In the genomic region with DNA sequence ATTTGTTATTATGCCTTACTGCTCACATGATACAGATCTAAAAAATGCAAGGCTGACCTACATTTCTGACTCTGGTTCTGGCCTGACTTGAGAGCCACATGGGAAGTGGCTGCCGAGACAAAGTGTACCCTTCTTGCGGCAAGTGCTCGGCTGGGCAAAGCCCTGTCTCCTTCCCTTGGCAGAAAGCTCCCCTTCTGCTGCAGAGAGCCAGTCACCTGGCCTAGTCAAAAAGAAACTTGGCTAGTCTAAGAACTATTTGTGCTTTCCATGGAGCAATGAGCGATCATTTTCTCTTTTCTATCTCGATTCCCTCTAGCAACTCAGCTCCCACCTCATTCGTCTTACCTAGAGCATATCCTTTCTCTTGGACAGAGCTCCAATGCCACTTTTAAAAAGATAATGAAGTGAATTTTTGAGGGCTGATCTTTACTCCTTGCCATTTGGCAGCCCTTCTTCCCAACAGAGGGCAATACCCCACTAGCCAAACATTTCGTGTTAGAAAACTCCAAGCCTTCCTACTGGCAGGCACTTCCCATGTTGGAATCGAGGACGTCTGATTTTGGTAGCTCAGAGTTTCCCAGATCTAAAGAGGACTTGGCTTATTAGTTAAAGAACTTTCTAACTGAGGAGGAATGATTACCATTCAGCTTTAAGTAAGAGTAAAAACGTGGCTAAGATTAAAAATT, we compare ENCODE assay signal across 15 cellular contexts.
DNase-seq lines count a peak whose midpoint lies in the region; ATAC-seq, FAIRE-seq and TF ChIP-seq lines count a peak whose summit lies in the region.
"Had no signal": no experiment of that assay in that cellular context is flagged by ENCODE, and none has a peak within 500 bp of the region (broad histone marks: within the 10 kb centered on the region; RNA-seq: fewer than 3 reads in every experiment).

No MANE protein-coding gene starts in this region.

- in situ Hi-C loops in HepG2 (cut with HindIII; ENCODE audit: extremely low pct_ligation_motif_present, low pct_unique_long_range_greater_than_20kb), result no loop called here

- peak overlapping the region; percentile 7 to 67 (median 15) for H3K4me3 ChIP-seq in liver (ENCODE audit: low read depth in 1 of 3, low read length in 3 of 3)
- no peak overlapping the region for H3K4me3 ChIP-seq in HepG2 (replicated peaks in 1 of 3; ENCODE audit: insufficient read depth in 1 of 3, low read depth in 2 of 3, low read length in 3 of 3)
- no peak overlapping the region for H3K4me3 ChIP-seq in fibroblast of villous mesenchyme (ENCODE audit: low read depth, low read length)

- H3K27ac ChIP-seq in liver (ENCODE audit: low read depth in 1 of 2, low read length in 2 of 2) (peak overlapping the region; percentile 81 to 89), HepG2 (ENCODE audit: extremely low read length, insufficient read depth, low read length) (no peak overlapping the region)

- H3K9ac ChIP-seq in liver (ENCODE audit: low read depth in 1 of 2, low read length in 2 of 2) (peak overlapping the region; percentile 6 to 17), HepG2 (ENCODE audit: insufficient read depth, low read depth, low read length) (no peak overlapping the region)

- CTCF ChIA-PET in HepG2 (lab: Yijun Ruan, JAX; ENCODE audit: low intra/inter-chr PET ratio, low total read pairs), result no interaction called here

- no peak overlapping the region for H3K4me2 ChIP-seq in HepG2 (ENCODE audit: low read depth, low read length)

- ATAC-seq in HepG2 (no peak), HG03039 (IDR thresholded peaks at IDR 0.05; ENCODE audit: unreplicated experiment) (no peak), HG02623 (IDR thresholded peaks at IDR 0.05; ENCODE audit: unreplicated experiment) (no peak)
- ATAC-seq: activated naive CD4-positive, alpha-beta T cell treated with anti-CD3 and anti-CD28 coated beads, Interleukin-2, amount 50 U/mL, for 72 hours; SK-N-SH treated with all-trans-retinoic acid at 6 μM for 48 hours; stimulated activated naive CD8-positive, alpha-beta T cell treated with anti-CD3 and anti-CD28 coated beads, Interleukin-15, amount 100 ng/mL, for 72 hours had no signal

- no peaks in the 10 kb centered on the region for H4K20me1 ChIP-seq in HepG2 (ENCODE audit: insufficient read depth, low read length)

- H3K9me3 ChIP-seq in liver (ENCODE audit: control insufficient read depth in 4 of 4, low read length in 3 of 4) (no peaks in the 10 kb centered on the region), HepG2 (ENCODE audit: low read length) (no peaks in the 10 kb centered on the region)

- DNase-seq in HepG2 (ENCODE audit: low spot score) (no peak), fibroblast of villous mesenchyme (ENCODE audit: low read depth) (peak; percentile 27), occipital lobe (lab: John Stamatoyannopoulos, UW) (peak; percentile 29), MV-4-11 (lab: John Stamatoyannopoulos, UW) (no peak), KG1 (lab: John Stamatoyannopoulos, UW) (no peak)
- DNase-seq: 8988T; COR-L47; H7; NCI-H345; stimulated activated naive CD8-positive, alpha-beta T cell treated with anti-CD3 and anti-CD28 coated beads, Interleukin-15, amount 100 ng/mL, for 72 hours had no signal

- no peak for FAIRE-seq in HepG2 (lab: Jason Lieb, UNC)

- H3K36me3 ChIP-seq in liver (ENCODE audit: control insufficient read depth in 4 of 4, insufficient read depth in 3 of 4, low read depth in 1 of 4, low read length in 3 of 4) (no peaks in the 10 kb centered on the region), HepG2 (replicated peaks in 1 of 2; ENCODE audit: control insufficient read depth in 1 of 2, insufficient read depth in 2 of 2, low read length in 2 of 2) (no peaks in the 10 kb centered on the region)

- BruUV-seq in HepG2 (replicated peaks; lab: Mats Ljungman, UMichigan), result no TSS peak

- 33% methylated on average over 10 of the region's 10 CpGs for WGBS in liver
- WGBS in HepG2 (ENCODE audit: low lambda C conversion rate), result 38% methylated on average over 10 of the region's 10 CpGs

- TF ChIP-seq CTCF in liver (IDR thresholded peaks at IDR 0.05; ENCODE audit: low read depth, low read length, missing input control) (no peak), HepG2 (CRISPR knock-in tag; IDR thresholded peaks at IDR 0.05) (no peak), fibroblast of villous mesenchyme (IDR thresholded peaks at IDR 0.05; ENCODE audit: insufficient read depth, low read depth, low read length) (no peak)

- no peak for TF ChIP-seq EP300 in HepG2 (IDR thresholded peaks at IDR 0.05; ENCODE audit: low read depth in 2 of 2, low read length in 2 of 2)
- TF ChIP-seq EP300 in HepG2 (CRISPR knock-in tag; IDR thresholded peaks at IDR 0.05; ENCODE audit: borderline replicate concordance), result no peak

- intact Hi-C loops in HepG2 (cut with micrococcal nuclease; ENCODE audit: unreplicated experiment), result no loop called here

- POLR2A ChIA-PET in HepG2 (lab: Yijun Ruan, JAX), result no interaction called here

- no peaks in the 10 kb centered on the region for H3K79me2 ChIP-seq in HepG2 (ENCODE audit: insufficient read depth, low read length)

- no peak for TF ChIP-seq POLR2A in HepG2 (IDR thresholded peaks at IDR 0.05; ENCODE audit: insufficient read depth in 1 of 2, low read depth in 2 of 2, low read length in 2 of 2)

- H3K4me1 ChIP-seq in liver (ENCODE audit: control insufficient read depth in 4 of 4, insufficient read depth in 4 of 4, low read length in 3 of 4) (peaks cover 0 to 13% (median 3%) of the 10 kb centered on the region in 4 donors), HepG2 (ENCODE audit: insufficient read depth, low read length) (no peaks in the 10 kb centered on the region)

- TF ChIP-seq RAD21 in liver (IDR thresholded peaks at IDR 0.05) (peak; percentile 26 to 50), HepG2 (CRISPR knock-in tag; IDR thresholded peaks at IDR 0.05) (no peak)

- H3K27me3 ChIP-seq in liver (ENCODE audit: control insufficient read depth in 4 of 4, insufficient read depth in 4 of 4, low read length in 3 of 4), result no peaks in the 10 kb centered on the region
- H3K27me3 ChIP-seq in HepG2 (ENCODE audit: control insufficient read depth in 1 of 2, insufficient read depth in 2 of 2, low read length in 2 of 2), result no peaks in the 10 kb centered on the region

- H2AFZ ChIP-seq in HepG2 (ENCODE audit: low read length), result no peak overlapping the region

TF ChIP-seq in liver, 16 proteins besides CTCF, POLR2A, EP300 and RAD21 (continues in another document):
- TF ChIP-seq HNF4G (IDR thresholded peaks at IDR 0.05) (no peak), FOXA1 (IDR thresholded peaks at IDR 0.05) (no peak), SP1 (IDR thresholded peaks at IDR 0.05) (peak; percentile 29), RXRA (IDR thresholded peaks at IDR 0.05) (peak; percentile 31 to 39), YY1 (IDR thresholded peaks at IDR 0.05) (peak; percentile 79), GABPA (IDR thresholded peaks at IDR 0.05 in 1 of 2, conservative IDR thresholded peaks at IDR 0.05 in 1 of 2) (no peak), NR2F2 (IDR thresholded peaks at IDR 0.05) (no peak)
- TF ChIP-seq, protein P1, sequence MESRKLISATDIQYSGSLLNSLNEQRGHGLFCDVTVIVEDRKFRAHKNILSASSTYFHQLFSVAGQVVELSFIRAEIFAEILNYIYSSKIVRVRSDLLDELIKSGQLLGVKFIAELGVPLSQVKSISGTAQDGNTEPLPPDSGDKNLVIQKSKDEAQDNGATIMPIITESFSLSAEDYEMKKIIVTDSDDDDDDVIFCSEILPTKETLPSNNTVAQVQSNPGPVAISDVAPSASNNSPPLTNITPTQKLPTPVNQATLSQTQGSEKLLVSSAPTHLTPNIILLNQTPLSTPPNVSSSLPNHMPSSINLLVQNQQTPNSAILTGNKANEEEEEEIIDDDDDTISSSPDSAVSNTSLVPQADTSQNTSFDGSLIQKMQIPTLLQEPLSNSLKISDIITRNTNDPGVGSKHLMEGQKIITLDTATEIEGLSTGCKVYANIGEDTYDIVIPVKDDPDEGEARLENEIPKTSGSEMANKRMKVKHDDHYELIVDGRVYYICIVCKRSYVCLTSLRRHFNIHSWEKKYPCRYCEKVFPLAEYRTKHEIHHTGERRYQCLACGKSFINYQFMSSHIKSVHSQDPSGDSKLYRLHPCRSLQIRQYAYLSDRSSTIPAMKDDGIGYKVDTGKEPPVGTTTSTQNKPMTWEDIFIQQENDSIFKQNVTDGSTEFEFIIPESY (IDR thresholded peaks at IDR 0.05), result no peak
- TF ChIP-seq, protein P2, sequence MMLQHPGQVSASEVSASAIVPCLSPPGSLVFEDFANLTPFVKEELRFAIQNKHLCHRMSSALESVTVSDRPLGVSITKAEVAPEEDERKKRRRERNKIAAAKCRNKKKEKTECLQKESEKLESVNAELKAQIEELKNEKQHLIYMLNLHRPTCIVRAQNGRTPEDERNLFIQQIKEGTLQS (IDR thresholded peaks at IDR 0.05), result no peak

TF ChIP-seq in HepG2, 621 proteins besides CTCF, POLR2A, EP300 and RAD21 (continues in another document):
- TF ChIP-seq BORCS8-MEF2B (CRISPR knock-in tag; IDR thresholded peaks at IDR 0.05) (no peak), SIX4 (CRISPR knock-in tag; IDR thresholded peaks at IDR 0.05) (no peak), ZNF224 (CRISPR knock-in tag; IDR thresholded peaks at IDR 0.05) (no peak), ZNF83 (CRISPR knock-in tag; IDR thresholded peaks at IDR 0.05; ENCODE audit: borderline replicate concordance) (no peak), ATF1 (CRISPR knock-in tag; IDR thresholded peaks at IDR 0.05) (no peak), FOXA3 (CRISPR knock-in tag; IDR thresholded peaks at IDR 0.05) (no peak)
- TF ChIP-seq, protein P3, sequence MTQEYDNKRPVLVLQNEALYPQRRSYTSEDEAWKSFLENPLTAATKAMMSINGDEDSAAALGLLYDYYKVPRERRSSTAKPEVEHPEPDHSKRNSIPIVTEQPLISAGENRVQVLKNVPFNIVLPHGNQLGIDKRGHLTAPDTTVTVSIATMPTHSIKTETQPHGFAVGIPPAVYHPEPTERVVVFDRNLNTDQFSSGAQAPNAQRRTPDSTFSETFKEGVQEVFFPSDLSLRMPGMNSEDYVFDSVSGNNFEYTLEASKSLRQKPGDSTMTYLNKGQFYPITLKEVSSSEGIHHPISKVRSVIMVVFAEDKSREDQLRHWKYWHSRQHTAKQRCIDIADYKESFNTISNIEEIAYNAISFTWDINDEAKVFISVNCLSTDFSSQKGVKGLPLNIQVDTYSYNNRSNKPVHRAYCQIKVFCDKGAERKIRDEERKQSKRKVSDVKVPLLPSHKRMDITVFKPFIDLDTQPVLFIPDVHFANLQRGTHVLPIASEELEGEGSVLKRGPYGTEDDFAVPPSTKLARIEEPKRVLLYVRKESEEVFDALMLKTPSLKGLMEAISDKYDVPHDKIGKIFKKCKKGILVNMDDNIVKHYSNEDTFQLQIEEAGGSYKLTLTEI (CRISPR knock-in tag; conservative IDR thresholded peaks at IDR 0.05), result no peak

Comparison
In these comparisons a context has a peak if more than half of its experiments do, and no peak if none do; other contexts are left out.
1. H3K4me3 ChIP-seq: peak in liver (3 of 3); none in HepG2 (0 of 3) and fibroblast of villous mesenchyme (single experiment).
2. DNase-seq: peak in fibroblast of villous mesenchyme (single experiment) and occipital lobe (single experiment); none in HepG2 (single experiment), MV-4-11 (single experiment) and KG1 (single experiment).